Comparison of ENCODE assay signal across 10 cellular contexts in the genomic region with DNA sequence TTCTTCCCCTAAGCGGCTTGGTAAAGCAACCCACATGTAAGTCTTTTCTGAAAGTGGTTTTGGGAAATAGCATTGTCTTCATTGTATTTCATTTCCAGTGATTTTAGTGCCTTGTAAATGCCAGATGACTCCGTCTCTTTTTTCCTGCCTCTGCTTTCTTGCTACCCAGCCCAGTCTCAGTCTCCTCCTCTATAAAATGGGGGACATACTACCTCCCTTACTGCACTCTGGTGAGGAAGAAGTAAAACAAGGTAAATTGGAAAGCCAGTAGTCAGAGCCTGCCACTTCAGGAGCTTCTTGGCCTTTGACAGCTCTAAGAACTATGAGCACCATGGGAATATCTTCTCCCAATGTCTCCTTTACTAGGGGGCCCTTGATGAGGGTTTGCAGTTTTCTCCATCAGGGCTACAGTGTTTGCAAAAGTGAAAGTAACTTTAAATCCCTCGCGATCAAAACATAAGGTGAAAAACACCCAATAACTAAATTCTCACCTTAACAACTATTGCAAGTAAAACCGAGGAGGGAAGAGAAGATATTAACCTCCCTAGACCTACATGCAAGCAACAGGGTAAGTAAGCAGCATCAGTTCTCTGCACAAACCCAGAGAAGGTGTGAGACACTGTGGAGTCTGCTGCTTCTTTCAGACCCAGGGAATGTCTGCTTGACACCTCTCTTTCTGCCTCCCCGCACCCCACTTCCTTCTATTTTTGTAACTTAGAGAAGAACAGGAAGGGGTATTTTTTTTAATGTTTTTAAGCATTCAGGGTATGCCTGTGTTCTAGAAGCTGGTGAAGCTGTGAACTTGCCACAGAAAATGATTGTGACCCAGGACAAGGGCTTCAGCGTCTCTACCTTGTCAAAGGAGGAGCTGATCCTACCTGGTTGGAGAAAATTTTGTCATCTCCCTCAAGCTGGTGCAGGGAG.
DNase-seq lines count a peak whose midpoint lies in the region; ATAC-seq, FAIRE-seq and TF ChIP-seq lines count a peak whose summit lies in the region.
"Had no signal": no experiment of that assay in that cellular context is flagged by ENCODE, and none has a peak within 500 bp of the region (broad histone marks: within the 10 kb centered on the region; RNA-seq: fewer than 3 reads in every experiment).

No MANE protein-coding gene starts in this region.

- H3K27ac ChIP-seq in CD8-positive, alpha-beta T cell (ENCODE audit: low read depth, low read length) = peak overlapping the region; percentile 22
- H3K27ac ChIP-seq in effector memory CD4-positive, alpha-beta T cell (ENCODE audit: insufficient read depth, low read length, poor library complexity, severe bottlenecking) = peak overlapping the region; percentile 57
- H3K27ac ChIP-seq: body of pancreas, sigmoid colon had no signal

- DNase-seq in CD8-positive, alpha-beta T cell = peak; percentile 34 to 85 (median 56)
- no peak for DNase-seq in H54 (ENCODE audit: insufficient read length, low spot score)
- peak; percentile 12 for DNase-seq in T follicular helper cell (ENCODE audit: low read depth)
- DNase-seq in effector memory CD4-positive, alpha-beta T cell = peak in 2 of 3 donors; percentile 12 to 25
- no peak for DNase-seq in SKM-1 (lab: John Stamatoyannopoulos, UW; ENCODE audit: unreplicated experiment)
- no peak for DNase-seq in ureter (ENCODE audit: low spot score)
- DNase-seq in SHP77 treated with DMSO at 0.1 percent for 48 hours (lab: John Stamatoyannopoulos, UW) = no peak
- DNase-seq: sigmoid colon had no signal

- H3K27ac Mint-ChIP-seq in CD8-positive, alpha-beta T cell = peak overlapping the region; percentile 93

- CTCF ChIA-PET in CD8-positive, alpha-beta T cell (lab: Charles Lee) = interaction anchor here (0.7 to 2.1 kb wide), 7 partner anchors 20 to 330 kb away, joined by 3 to 9 read pairs (median 4); partner anchors contain the start of gene EOMES

- TF ChIP-seq CTCF in CD8-positive, alpha-beta T cell (IDR thresholded peaks at IDR 0.05) = no peak

- peaks cover 78% of the 10 kb centered on the region for H3K4me1 Mint-ChIP-seq in CD8-positive, alpha-beta T cell (ENCODE audit: low read depth)

- H3K9me3 Mint-ChIP-seq in CD8-positive, alpha-beta T cell = no peaks in the 10 kb centered on the region

- no peaks in the 10 kb centered on the region for H3K36me3 Mint-ChIP-seq in CD8-positive, alpha-beta T cell

- TF ChIP-seq POLR2A in H54 (IDR thresholded peaks at IDR 0.05; ENCODE audit: low read depth, low read length) = no peak

- H3K9me3 ChIP-seq in CD8-positive, alpha-beta T cell (ENCODE audit: low read length) = no peaks in the 10 kb centered on the region
- no peaks in the 10 kb centered on the region for H3K9me3 ChIP-seq in effector memory CD4-positive, alpha-beta T cell (ENCODE audit: control insufficient read depth, low read length)
- H3K9me3 ChIP-seq: body of pancreas, sigmoid colon had no signal

- H3K27me3 ChIP-seq in CD8-positive, alpha-beta T cell (ENCODE audit: insufficient read depth, low read length) = no peaks in the 10 kb centered on the region
- H3K27me3 ChIP-seq in effector memory CD4-positive, alpha-beta T cell (replicated peaks; ENCODE audit: control insufficient read depth, insufficient read depth, low read length, poor library complexity, severe bottlenecking) = no peaks in the 10 kb centered on the region
- H3K27me3 ChIP-seq: body of pancreas, sigmoid colon had no signal

- ATAC-seq in CD8-positive, alpha-beta T cell = peak; percentile 88
- ATAC-seq in HG03095 (IDR thresholded peaks at IDR 0.05; ENCODE audit: unreplicated experiment) = no peak
- ATAC-seq: body of pancreas had no signal

- H3K36me3 ChIP-seq in CD8-positive, alpha-beta T cell (ENCODE audit: insufficient read depth, low read length) = no peaks in the 10 kb centered on the region
- H3K36me3 ChIP-seq in effector memory CD4-positive, alpha-beta T cell (ENCODE audit: control insufficient read depth, insufficient read depth, low read length) = no peaks in the 10 kb centered on the region
- H3K36me3 ChIP-seq: sigmoid colon had no signal

- POLR2A ChIA-PET in CD8-positive, alpha-beta T cell (lab: Charles Lee) = interaction anchor here (0.6 to 2.5 kb wide), 8 partner anchors 10 to 159 kb away, joined by 3 to 13 read pairs (median 4); partner anchors contain the start of gene EOMES

- H3K4me1 ChIP-seq in CD8-positive, alpha-beta T cell (ENCODE audit: insufficient read depth, low read length) = peaks cover 65% of the 10 kb centered on the region
- peaks cover 18% of the 10 kb centered on the region for H3K4me1 ChIP-seq in effector memory CD4-positive, alpha-beta T cell (ENCODE audit: control insufficient read depth, insufficient read depth, low read length, poor library complexity, severe bottlenecking)
- H3K4me1 ChIP-seq: sigmoid colon had no signal

- peak overlapping the region; percentile 86 for H3K4me3 Mint-ChIP-seq in CD8-positive, alpha-beta T cell

- no peaks in the 10 kb centered on the region for H3K27me3 Mint-ChIP-seq in CD8-positive, alpha-beta T cell (ENCODE audit: low read depth)

- H3K4me3 ChIP-seq in CD8-positive, alpha-beta T cell (ENCODE audit: low read depth, low read length) = peak overlapping the region; percentile 37
- peak overlapping the region; percentile 52 for H3K4me3 ChIP-seq in effector memory CD4-positive, alpha-beta T cell (ENCODE audit: insufficient read depth, low read depth, low read length, poor library complexity, severe bottlenecking)
- H3K4me3 ChIP-seq: body of pancreas, sigmoid colon had no signal

- intact Hi-C loops in CD8-positive, alpha-beta T cell (cut with DNase I, micrococcal nuclease) = loop anchor here (1.0 to 10.0 kb wide), 4 partner anchors 14 to 396 kb away; partner anchors contain the start of genes EOMES (in 1 of the 2) and SLC4A7 (in 1 of the 2)

- FAIRE-seq in H54 (lab: Jason Lieb, UNC) = peak; percentile 38

Comparison
In these comparisons a context has a peak if more than half of its experiments do, and no peak if none do; other contexts are left out.
1. DNase-seq: peak in CD8-positive, alpha-beta T cell (7 of 7), T follicular helper cell (single experiment) and effector memory CD4-positive, alpha-beta T cell (2 of 3); none in H54 (single experiment), SKM-1 (single experiment), ureter (single experiment) and SHP77 treated with DMSO at 0.1 percent for 48 hours (single experiment).